1 cellular context compared by ENCODE assay signal in genomic region chr1:211280910-211281309, GRCh38.
TF ChIP-seq lines count a peak whose summit lies in the region.

No MANE protein-coding gene starts in this region.

TF ChIP-seq in SK-N-SH treated with all-trans-retinoic acid at 6 μM for 48 hours, 23 proteins besides CTCF, POLR2A, EP300 and RAD21 (continued from another document):
- no peak for TF ChIP-seq ZC3H10 (CRISPR knock-in tag; IDR thresholded peaks at IDR 0.05)
- TF ChIP-seq, protein P1, sequence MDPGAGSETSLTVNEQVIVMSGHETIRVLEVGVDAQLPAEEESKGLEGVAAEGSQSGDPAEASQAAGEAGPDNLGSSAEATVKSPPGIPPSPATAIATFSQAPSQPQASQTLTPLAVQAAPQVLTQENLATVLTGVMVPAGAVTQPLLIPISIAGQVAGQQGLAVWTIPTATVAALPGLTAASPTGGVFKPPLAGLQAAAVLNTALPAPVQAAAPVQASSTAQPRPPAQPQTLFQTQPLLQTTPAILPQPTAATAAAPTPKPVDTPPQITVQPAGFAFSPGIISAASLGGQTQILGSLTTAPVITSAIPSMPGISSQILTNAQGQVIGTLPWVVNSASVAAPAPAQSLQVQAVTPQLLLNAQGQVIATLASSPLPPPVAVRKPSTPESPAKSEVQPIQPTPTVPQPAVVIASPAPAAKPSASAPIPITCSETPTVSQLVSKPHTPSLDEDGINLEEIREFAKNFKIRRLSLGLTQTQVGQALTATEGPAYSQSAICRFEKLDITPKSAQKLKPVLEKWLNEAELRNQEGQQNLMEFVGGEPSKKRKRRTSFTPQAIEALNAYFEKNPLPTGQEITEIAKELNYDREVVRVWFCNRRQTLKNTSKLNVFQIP (CRISPR knock-in tag; IDR thresholded peaks at IDR 0.05; ENCODE audit: borderline replicate concordance, low read depth): no peak
- TF ChIP-seq, protein P2, sequence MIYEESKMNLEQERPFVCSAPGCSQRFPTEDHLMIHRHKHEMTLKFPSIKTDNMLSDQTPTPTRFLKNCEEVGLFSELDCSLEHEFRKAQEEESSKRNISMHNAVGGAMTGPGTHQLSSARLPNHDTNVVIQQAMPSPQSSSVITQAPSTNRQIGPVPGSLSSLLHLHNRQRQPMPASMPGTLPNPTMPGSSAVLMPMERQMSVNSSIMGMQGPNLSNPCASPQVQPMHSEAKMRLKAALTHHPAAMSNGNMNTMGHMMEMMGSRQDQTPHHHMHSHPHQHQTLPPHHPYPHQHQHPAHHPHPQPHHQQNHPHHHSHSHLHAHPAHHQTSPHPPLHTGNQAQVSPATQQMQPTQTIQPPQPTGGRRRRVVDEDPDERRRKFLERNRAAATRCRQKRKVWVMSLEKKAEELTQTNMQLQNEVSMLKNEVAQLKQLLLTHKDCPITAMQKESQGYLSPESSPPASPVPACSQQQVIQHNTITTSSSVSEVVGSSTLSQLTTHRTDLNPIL (CRISPR knock-in tag; IDR thresholded peaks at IDR 0.05; ENCODE audit: low read depth): no peak
- no peak for TF ChIP-seq ZNF8 (CRISPR knock-in tag; IDR thresholded peaks at IDR 0.05)
- TF ChIP-seq TOX (CRISPR knock-in tag; IDR thresholded peaks at IDR 0.05; ENCODE audit: borderline replicate concordance): no peak
- TF ChIP-seq RARB (CRISPR knock-in tag; IDR thresholded peaks at IDR 0.05): no peak
- no peak for TF ChIP-seq ARNTL (CRISPR knock-in tag; IDR thresholded peaks at IDR 0.05; ENCODE audit: borderline replicate concordance, low read depth)
- TF ChIP-seq PPARA (CRISPR knock-in tag; IDR thresholded peaks at IDR 0.05; ENCODE audit: borderline replicate concordance): no peak
